ENCODE assay signal across 14 cellular contexts in genomic region chr15:71804695-71805470, GRCh38. TPM values are rescaled to one million over a fixed set of nuclear protein-coding genes. Genes with fewer than 3 reads are reported as not detected.
DNase-seq lines count a peak whose midpoint lies in the region; ATAC-seq and TF ChIP-seq lines count a peak whose summit lies in the region.
"Had no signal": no experiment of that assay in that cellular context is flagged by ENCODE, and none has a peak within 500 bp of the region (broad histone marks: within the 10 kb centered on the region; RNA-seq: fewer than 3 reads in every experiment).

No MANE protein-coding gene starts in this region.

- no peaks in the 10 kb centered on the region for H3K36me3 Mint-ChIP-seq in stimulated activated naive B cell treated with anti-CD40 and anti-IgM and Interleukin-4, amounts not matched to agents 10 μg/mL and 1 μg/mL and 100 μg/mL, for 72 hours

- DNase-seq in NCI-H82 (lab: John Stamatoyannopoulos, UW) (peak; percentile 54), NCI-H82 treated with DMSO at 0.1 percent for 48 hours (lab: John Stamatoyannopoulos, UW; ENCODE audit: unreplicated experiment) (no peak), choroid plexus epithelial cell (ENCODE audit: low read depth) (peak; percentile 23), right atrium auricular region (ENCODE audit: low spot score) (no peak), coronary artery (ENCODE audit: low spot score) (no peak), middle frontal gyrus (ENCODE audit: extremely low spot score, low spot score) (no peak)
- no peak for DNase-seq in stimulated activated naive B cell treated with anti-CD40 and anti-IgM and Interleukin-4, amounts not matched to agents 10 μg/mL and 1 μg/mL and 100 μg/mL, for 72 hours
- DNase-seq: activated gamma-delta T cell treated with Interleukin-2 at 50 U/mL for 16 hours; effector memory CD8-positive, alpha-beta T cell; NCI-H1417 treated with DMSO at 0.1 percent for 48 hours; stimulated activated CD4-positive, alpha-beta T cell treated with anti-CD3 and anti-CD28 coated beads, Interleukin-15, amount 100 ng/mL, for 24 hours had no signal

- no peak overlapping the region for H3K4me3 ChIP-seq in choroid plexus epithelial cell (ENCODE audit: low read depth, low read length)
- H3K4me3 ChIP-seq in right atrium auricular region: no peak overlapping the region
- no peak overlapping the region for H3K4me3 ChIP-seq in coronary artery
- H3K4me3 ChIP-seq: prostate gland, suprapubic skin had no signal

- ATAC-seq in HG03442 (IDR thresholded peaks at IDR 0.05; ENCODE audit: unreplicated experiment): peak; percentile 54
- ATAC-seq in stimulated activated naive B cell treated with anti-CD40 and anti-IgM and Interleukin-4, amounts not matched to agents 10 μg/mL and 1 μg/mL and 100 μg/mL, for 72 hours (replicated peaks): no peak
- ATAC-seq: effector memory CD8-positive, alpha-beta T cell had no signal

- H3K27ac Mint-ChIP-seq in stimulated activated naive B cell treated with anti-CD40 and anti-IgM and Interleukin-4, amounts not matched to agents 10 μg/mL and 1 μg/mL and 100 μg/mL, for 72 hours: peak overlapping the region; percentile 7

- peaks cover 0 to 2% of the 10 kb centered on the region in 2 donors for H3K4me1 Mint-ChIP-seq in stimulated activated naive B cell treated with anti-CD40 and anti-IgM and Interleukin-4, amounts not matched to agents 10 μg/mL and 1 μg/mL and 100 μg/mL, for 72 hours

- TF ChIP-seq CTCF in choroid plexus epithelial cell (conservative IDR thresholded peaks at IDR 0.05; ENCODE audit: low read depth, low read length) (no peak), right atrium auricular region (IDR thresholded peaks at IDR 0.05) (no peak), coronary artery (IDR thresholded peaks at IDR 0.05) (no peak)

- H3K27ac ChIP-seq in right atrium auricular region (no peak overlapping the region), coronary artery (no peak overlapping the region)
- H3K27ac ChIP-seq: prostate gland, suprapubic skin had no signal

- H3K4me3 Mint-ChIP-seq in stimulated activated naive B cell treated with anti-CD40 and anti-IgM and Interleukin-4, amounts not matched to agents 10 μg/mL and 1 μg/mL and 100 μg/mL, for 72 hours: no peak overlapping the region
- H3K4me3 Mint-ChIP-seq: effector memory CD8-positive, alpha-beta T cell had no signal

- peaks cover 33 to 35% of the 10 kb centered on the region in 2 donors for H3K27me3 Mint-ChIP-seq in stimulated activated naive B cell treated with anti-CD40 and anti-IgM and Interleukin-4, amounts not matched to agents 10 μg/mL and 1 μg/mL and 100 μg/mL, for 72 hours

- no peaks in the 10 kb centered on the region for H3K27me3 ChIP-seq in right atrium auricular region
- H3K27me3 ChIP-seq: suprapubic skin had no signal

- H3K36me3 ChIP-seq in right atrium auricular region: no peaks in the 10 kb centered on the region
- H3K36me3 ChIP-seq: prostate gland, suprapubic skin had no signal

- no peaks in the 10 kb centered on the region for H3K9me3 ChIP-seq in right atrium auricular region
- H3K9me3 ChIP-seq: prostate gland, suprapubic skin had no signal

- peaks cover 0 to 19% of the 10 kb centered on the region in 2 donors for H3K4me1 ChIP-seq in right atrium auricular region
- H3K4me1 ChIP-seq: prostate gland, suprapubic skin had no signal

- H3K9me3 Mint-ChIP-seq in stimulated activated naive B cell treated with anti-CD40 and anti-IgM and Interleukin-4, amounts not matched to agents 10 μg/mL and 1 μg/mL and 100 μg/mL, for 72 hours: peaks cover 0 to 4% of the 10 kb centered on the region in 2 donors
- H3K9me3 Mint-ChIP-seq: effector memory CD8-positive, alpha-beta T cell had no signal

RNA-seq across cellular contexts. Expression of gene NR2E3, which starts 5.5 kb away (rescaled TPM):
- total RNA-seq in right atrium auricular region: not detected

Comparison
In these comparisons a context has a peak if more than half of its experiments do, and no peak if none do; other contexts are left out.
1. DNase-seq: peak in NCI-H82 (single experiment) and choroid plexus epithelial cell (single experiment); none in NCI-H82 treated with DMSO at 0.1 percent for 48 hours (single experiment), stimulated activated naive B cell treated with anti-CD40 and anti-IgM and Interleukin-4, amounts not matched to agents 10 μg/mL and 1 μg/mL and 100 μg/mL, for 72 hours (single experiment), right atrium auricular region (single experiment), coronary artery (single experiment) and middle frontal gyrus (single experiment).